8 cellular contexts compared by ENCODE assay signal in genomic region chr17:4004517-4005295, GRCh38. TPM values are rescaled to one million over a fixed set of nuclear protein-coding genes. Genes with fewer than 3 reads are reported as not detected.
DNase-seq lines count a peak whose midpoint lies in the region; ATAC-seq and TF ChIP-seq lines count a peak whose summit lies in the region.

No MANE protein-coding gene starts in this region.

- no peak overlapping the region for H3K4me3 Mint-ChIP-seq in T-cell

- no peak for DNase-seq in AG04449 (ENCODE audit: low read depth, low spot score)
- DNase-seq in HEK293T (ENCODE audit: extremely low spot score), result peak; percentile 93
- peak; percentile 8 to 68 (median 48) for DNase-seq in T-cell
- DNase-seq in adipocyte (ENCODE audit: low read depth), result peak; percentile 59
- DNase-seq in iPS-NIHi7 (ENCODE audit: extremely low spot score), result peak; percentile 95
- peak; percentile 45 to 58 for DNase-seq in stimulated activated CD4-positive, alpha-beta T cell treated with anti-CD3 and anti-CD28 coated beads, Interleukin-1b, Interleukin-23, amount 100 ng/mL, for 4 hours (ENCODE audit: low read depth in 2 of 2)
- no peak for DNase-seq in Ammon's horn (ENCODE audit: low spot score)

- POLR2A ChIA-PET in AG04449 (lab: Yijun Ruan, JAX), result no interaction called here
- POLR2A ChIA-PET in HEK293T (lab: Yijun Ruan, JAX), result no interaction called here
- POLR2A ChIA-PET in T-cell (lab: Charles Lee), result no interaction called here

- peaks cover 47% of the 10 kb centered on the region for H3K36me3 ChIP-seq in adipocyte (ENCODE audit: control insufficient read depth, insufficient read depth, low read length, severe bottlenecking)

- H3K4me1 Mint-ChIP-seq in T-cell, result peaks cover 0 to 7% (median 7%) of the 10 kb centered on the region in 3 donors

- H3K27me3 ChIP-seq in adipocyte (replicated peaks; ENCODE audit: control insufficient read depth, insufficient read depth, low read length), result no peaks in the 10 kb centered on the region

- H3K4me3 ChIP-seq in AG04449 (ENCODE audit: low read depth, low read length) (no peak overlapping the region), adipocyte (ENCODE audit: low read length) (no peak overlapping the region)

- H3K9ac ChIP-seq in adipocyte (ENCODE audit: low read length), result peak overlapping the region; percentile 20

- peak; percentile 71 to 85 (median 75) for ATAC-seq in T-cell (replicated peaks in 1 of 4)
- ATAC-seq in GM18907 (IDR thresholded peaks at IDR 0.05; ENCODE audit: unreplicated experiment), result no peak

- peak; percentile 81 for TF ChIP-seq CTCF in AG04449 (IDR thresholded peaks at IDR 0.05; ENCODE audit: insufficient read depth, low read length, missing control alignments)

- peak overlapping the region in 1 of 2 donors; percentile 22 for H3K27ac Mint-ChIP-seq in T-cell

- H3K9me3 ChIP-seq in adipocyte (ENCODE audit: control insufficient read depth, low read length), result no peaks in the 10 kb centered on the region

- peaks cover 13% of the 10 kb centered on the region for H3K4me1 ChIP-seq in adipocyte (ENCODE audit: control insufficient read depth, insufficient read depth, low read length)

- no peaks in the 10 kb centered on the region for H3K9me3 Mint-ChIP-seq in T-cell

- CTCF ChIA-PET in AG04449 (lab: Yijun Ruan, JAX) (interaction anchor here (0.6 to 9.9 kb wide), 26 partner anchors 10 to 411 kb away, joined by 3 to 137 read pairs (median 6); partner anchors contain the start of genes NCBP3 and P2RX1), HEK293T (lab: Yijun Ruan, JAX) (interaction anchor here (0.9 to 1.6 kb wide), 3 partner anchors 69 to 195 kb away, joined by 3 to 8 read pairs (median 3); partner anchors contain the start of gene P2RX1), T-cell (lab: Charles Lee) (interaction anchor here (0.6 to 1.6 kb wide), 5 partner anchors 39 to 161 kb away, joined by 3 to 9 read pairs (median 3); partner anchors contain the start of gene P2RX1 (in 1 of the 2))

- H3K27me3 Mint-ChIP-seq in T-cell, result no peaks in the 10 kb centered on the region

- peaks cover 25% of the 10 kb centered on the region for H3K36me3 Mint-ChIP-seq in T-cell

TF ChIP-seq in HEK293T, 16 proteins besides CTCF, POLR2A, EP300 and RAD21:
- TF ChIP-seq ELF4 (IDR thresholded peaks at IDR 0.05) (no peak), ZNF384 (IDR thresholded peaks at IDR 0.05) (no peak), LEF1 (IDR thresholded peaks at IDR 0.05; ENCODE audit: borderline replicate concordance) (no peak), L3MBTL2 (conservative IDR thresholded peaks at IDR 0.05) (peak; percentile 90)

RNA-seq across cellular contexts. Expression of gene ATP2A3, which starts 40.5 kb away (rescaled TPM):
- 100 to 1,000 TPM; 228 to 303 (median 248) TPM for total RNA-seq in T-cell

Comparison
In these comparisons a context has a peak if more than half of its experiments do, and no peak if none do; other contexts are left out.
1. DNase-seq: peak in HEK293T (single experiment), T-cell (34 of 34), adipocyte (single experiment), iPS-NIHi7 (single experiment) and stimulated activated CD4-positive, alpha-beta T cell treated with anti-CD3 and anti-CD28 coated beads, Interleukin-1b, Interleukin-23, amount 100 ng/mL, for 4 hours (2 of 2); none in AG04449 (single experiment) and Ammon's horn (single experiment).